Comparison of ENCODE assay signal across 1 cellular context in genomic region chr17:49506282-49506681, GRCh38.
TF ChIP-seq lines count a peak whose summit lies in the region.

No MANE protein-coding gene starts in this region.

TF ChIP-seq in WTC11, 78 proteins besides CTCF, POLR2A, EP300 and RAD21 (continued from another document):
- TF ChIP-seq ZSCAN18 (CRISPR knock-in tag; IDR thresholded peaks at IDR 0.05) (no peak), ATF1 (CRISPR knock-in tag; IDR thresholded peaks at IDR 0.05) (no peak), RELA (CRISPR knock-in tag; IDR thresholded peaks at IDR 0.05; ENCODE audit: borderline replicate concordance) (0 out of 2 replicates have a peak, but pooled peaks have one; percentile 42), JUN (CRISPR knock-in tag; IDR thresholded peaks at IDR 0.05) (no peak)
- TF ChIP-seq, protein P1, sequence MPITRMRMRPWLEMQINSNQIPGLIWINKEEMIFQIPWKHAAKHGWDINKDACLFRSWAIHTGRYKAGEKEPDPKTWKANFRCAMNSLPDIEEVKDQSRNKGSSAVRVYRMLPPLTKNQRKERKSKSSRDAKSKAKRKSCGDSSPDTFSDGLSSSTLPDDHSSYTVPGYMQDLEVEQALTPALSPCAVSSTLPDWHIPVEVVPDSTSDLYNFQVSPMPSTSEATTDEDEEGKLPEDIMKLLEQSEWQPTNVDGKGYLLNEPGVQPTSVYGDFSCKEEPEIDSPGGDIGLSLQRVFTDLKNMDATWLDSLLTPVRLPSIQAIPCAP (CRISPR knock-in tag; IDR thresholded peaks at IDR 0.05): 0 out of 2 replicates have a peak, but pooled peaks have one; percentile 31
